Comparison of ENCODE assay signal across 17 cellular contexts in genomic region chr1:211549092-211549749, GRCh38. TPM values are rescaled to one million over a fixed set of nuclear protein-coding genes. Genes with fewer than 3 reads are reported as not detected.
DNase-seq lines count a peak whose midpoint lies in the region; ATAC-seq, FAIRE-seq and TF ChIP-seq lines count a peak whose summit lies in the region.
"Had no signal": no experiment of that assay in that cellular context is flagged by ENCODE, and none has a peak within 500 bp of the region (broad histone marks: within the 10 kb centered on the region; RNA-seq: fewer than 3 reads in every experiment).

No MANE protein-coding gene starts in this region.

- ATAC-seq in K562 (peak; percentile 5), left ventricle myocardium superior (peak; percentile 92), HG02884 (IDR thresholded peaks at IDR 0.05; ENCODE audit: unreplicated experiment) (no peak), HG03571 (IDR thresholded peaks at IDR 0.05; ENCODE audit: unreplicated experiment) (no peak)

- H3K4me2 ChIP-seq in Loucy (ENCODE audit: low read depth, low read length, poor library complexity, severe bottlenecking) (no peak overlapping the region), K562 (ENCODE audit: insufficient read depth, low read length) (peak overlapping the region; percentile 78; the same call in 1 of the 2 replicates)

- TF ChIP-seq RAD21 in K562 (CRISPR knock-in tag; conservative IDR thresholded peaks at IDR 0.05 in 1 of 2, IDR thresholded peaks at IDR 0.05 in 1 of 2) = no peak

- no peak for TF ChIP-seq EP300 in K562 (IDR thresholded peaks at IDR 0.05; ENCODE audit: low read length)

- H3K9me1 ChIP-seq in K562 (ENCODE audit: control insufficient read depth, insufficient read depth, low read length) = no peaks in the 10 kb centered on the region

- WGBS in K562 (ENCODE audit: insufficient coverage, low coverage, missing lambda C conversion rate) = 60% methylated on average over 7 of the region's 7 CpGs

- H3K4me3 ChIP-seq in Loucy (ENCODE audit: low read length, poor library complexity, severe bottlenecking) (no peak overlapping the region), K562 (no peak overlapping the region), skin epidermis (no peak overlapping the region), HAP-1 (no peak overlapping the region)
- H3K4me3 ChIP-seq: SK-N-MC had no signal

- no peak for FAIRE-seq in K562 (lab: Jason Lieb, UNC)
- FAIRE-seq: astrocyte, GM12891 had no signal

- no peaks in the 10 kb centered on the region for H3F3A ChIP-seq in Loucy (ENCODE audit: low read depth)

- H2AFZ ChIP-seq in Loucy (ENCODE audit: low read length) (peak overlapping the region; percentile 43; the same call in 1 of the 2 replicates), K562 (ENCODE audit: low read depth, low read length) (peak overlapping the region; percentile 90)

- H3K9ac ChIP-seq in Loucy (ENCODE audit: low read depth, low read length, poor library complexity, severe bottlenecking) (no peak overlapping the region), K562 (ENCODE audit: insufficient read depth in 1 of 2, low read depth in 2 of 2, low read length in 2 of 2) (peak overlapping the region; percentile 27 to 82; a peak in 3 of 4 replicates)

- DNase-seq in K562 (ENCODE audit: extremely low read depth in 1 of 4, low spot score in 3 of 4) (no peak), left ventricle myocardium superior (peak; percentile 72), HAP-1 (ENCODE audit: low spot score in 2 of 2) (no peak), NCI-H748 treated with DMSO at 0.1 percent for 48 hours (lab: John Stamatoyannopoulos, UW) (no peak)
- DNase-seq: GF-D8, immature natural killer cell, NCI-H1048, NCI-H2029 treated with DMSO at 0.1 percent for 48 hours, substantia nigra had no signal

- H3K79me2 ChIP-seq in Loucy (ENCODE audit: insufficient read depth, low read length) (no peaks in the 10 kb centered on the region), K562 (ENCODE audit: control insufficient read depth, insufficient read depth, low read length) (no peaks in the 10 kb centered on the region)

- H3K36me3 ChIP-seq in Loucy (ENCODE audit: insufficient read depth, low read length) (no peaks in the 10 kb centered on the region), K562 (ENCODE audit: control insufficient read depth, insufficient read depth, low read length) (no peaks in the 10 kb centered on the region), HAP-1 (replicated peaks) (no peaks in the 10 kb centered on the region)

- POLR2A ChIA-PET in K562 (lab: Yijun Ruan, JAX) = interaction anchor here (0.9 to 2.0 kb wide), 6 partner anchors 9 to 735 kb away, joined by 3 to 7 read pairs (median 4); no protein-coding TSS in a partner anchor

- H3K27me3 ChIP-seq in Loucy (ENCODE audit: insufficient read depth, low read length, poor library complexity, severe bottlenecking) (no peaks in the 10 kb centered on the region), K562 (ENCODE audit: control insufficient read depth in 2 of 2, insufficient read depth in 2 of 2, low read length in 2 of 2) (no peaks in the 10 kb centered on the region), HAP-1 (ENCODE audit: low read depth) (no peaks in the 10 kb centered on the region)

- CTCF ChIA-PET in K562 (lab: Yijun Ruan, JAX; ENCODE audit: low intra/inter-chr PET ratio) = interaction anchor here (0.6 kb wide), 1 partner anchor 925 kb away, joined by 5 read pairs; no protein-coding TSS in a partner anchor

- no peak for TF ChIP-seq CTCF in Loucy (conservative IDR thresholded peaks at IDR 0.05; ENCODE audit: low read length)
- no peak for TF ChIP-seq CTCF in K562 (IDR thresholded peaks at IDR 0.05 in 2 of 3, conservative IDR thresholded peaks at IDR 0.05 in 1 of 3; ENCODE audit: insufficient read depth in 2 of 3, low read depth in 1 of 3, low read length in 3 of 3)

- no peaks in the 10 kb centered on the region for H3K9me2 ChIP-seq in Loucy (replicated peaks; ENCODE audit: low read depth, low read length)

- in situ Hi-C loops in K562 (cut with MboI) = no loop called here
- in situ Hi-C loops in HAP-1 (cut with MboI; ENCODE audit: low sequenced_read_pairs) = no loop called here

- H4K20me1 ChIP-seq in Loucy (ENCODE audit: insufficient read depth, low read length, poor library complexity, severe bottlenecking) (no peaks in the 10 kb centered on the region), K562 (replicated peaks; ENCODE audit: control insufficient read depth, insufficient read depth, low read length) (no peaks in the 10 kb centered on the region)

- H3K9me3 ChIP-seq in Loucy (ENCODE audit: insufficient read depth, low read depth, low read length) (no peaks in the 10 kb centered on the region), K562 (replicated peaks; ENCODE audit: control insufficient read depth, insufficient read depth, low read depth, low read length) (no peaks in the 10 kb centered on the region), HAP-1 (no peaks in the 10 kb centered on the region)

- H3K4me1 ChIP-seq in Loucy (ENCODE audit: insufficient read depth, low read length, poor library complexity, severe bottlenecking) = peaks cover 11% of the 10 kb centered on the region
- peaks cover 21 to 28% of the 10 kb centered on the region in 2 experiments for H3K4me1 ChIP-seq in K562 (replicated peaks in 1 of 2; ENCODE audit: control insufficient read depth in 2 of 2, insufficient read depth in 2 of 2, low read length in 2 of 2)
- H3K4me1 ChIP-seq in HAP-1 = no peaks in the 10 kb centered on the region

- TF ChIP-seq POLR2A in K562 (conservative IDR thresholded peaks at IDR 0.05) = no peak

- intact Hi-C loops in K562 (cut with micrococcal nuclease) = no loop called here
- intact Hi-C loops in left ventricle myocardium superior (cut with micrococcal nuclease) = no loop called here

- no TSS peak for BruUV-seq in K562 (replicated peaks; lab: Mats Ljungman, UMichigan)

- H3K27ac ChIP-seq in K562 (ENCODE audit: extremely low read depth, low read depth, low read length) (peak overlapping the region; percentile 46), skin epidermis (peak overlapping the region in 11 of 21 experiments; percentile 10 to 63 (median 28))
- H3K27ac ChIP-seq: SK-N-MC had no signal

TF ChIP-seq in K562, 482 proteins besides CTCF, POLR2A, EP300 and RAD21 (continues in another document):
- 0 out of 2 replicates have a peak, but pooled peaks have one; percentile 7 for TF ChIP-seq SMAD3 (CRISPR knock-in tag; conservative IDR thresholded peaks at IDR 0.05)
- no peak for TF ChIP-seq HNRNPLL (IDR thresholded peaks at IDR 0.05; ENCODE audit: low read depth, low read length, poor library complexity, severe bottlenecking)
- peak; percentile 40; the same call in 1 of the 2 replicates for TF ChIP-seq BHLHE40 (IDR thresholded peaks at IDR 0.05; ENCODE audit: low read length)
- TF ChIP-seq ZNF41 (CRISPR knock-in tag; conservative IDR thresholded peaks at IDR 0.05) = no peak
- TF ChIP-seq, protein P1, sequence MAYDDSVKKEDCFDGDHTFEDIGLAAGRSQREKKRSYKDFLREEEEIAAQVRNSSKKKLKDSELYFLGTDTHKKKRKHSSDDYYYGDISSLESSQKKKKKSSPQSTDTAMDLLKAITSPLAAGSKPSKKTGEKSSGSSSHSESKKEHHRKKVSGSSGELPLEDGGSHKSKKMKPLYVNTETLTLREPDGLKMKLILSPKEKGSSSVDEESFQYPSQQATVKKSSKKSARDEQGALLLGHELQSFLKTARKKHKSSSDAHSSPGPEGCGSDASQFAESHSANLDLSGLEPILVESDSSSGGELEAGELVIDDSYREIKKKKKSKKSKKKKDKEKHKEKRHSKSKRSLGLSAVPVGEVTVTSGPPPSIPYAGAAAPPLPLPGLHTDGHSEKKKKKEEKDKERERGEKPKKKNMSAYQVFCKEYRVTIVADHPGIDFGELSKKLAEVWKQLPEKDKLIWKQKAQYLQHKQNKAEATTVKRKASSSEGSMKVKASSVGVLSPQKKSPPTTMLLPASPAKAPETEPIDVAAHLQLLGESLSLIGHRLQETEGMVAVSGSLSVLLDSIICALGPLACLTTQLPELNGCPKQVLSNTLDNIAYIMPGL (CRISPR knock-in tag; IDR thresholded peaks at IDR 0.05) = no peak

RNA-seq across cellular contexts. Expression of gene SLC30A1, which starts 29.7 kb away (rescaled TPM):
- total RNA-seq in K562 (2011; cell fraction: chromatin; rRNA removed; ENCODE audit: low replicate concordance) = 11.4 and 24.0 TPM in 2 replicates
- total RNA-seq in K562 (2011; cell fraction: nucleolus; rRNA removed) = 14.2 and 15.8 TPM in 2 replicates
- total RNA-seq in K562 (2011; cell fraction: nucleoplasm; rRNA removed) = 19.2 and 26.8 TPM in 2 replicates
- total RNA-seq in K562 (2014; rRNA removed) (5.0 and 5.4 TPM in 2 replicates), K562 (2014; rRNA removed; fragmentation: Illumina TruSeq; extraction: Trizol) (11.9 and 12.0 TPM in 2 replicates), K562 (2015; rRNA removed; fragmentation: Illumina TruSeq; extraction: Trizol) (13.8 and 14.4 TPM in 2 replicates), K562 (2021) (13.1 and 14.6 TPM in 2 replicates), left ventricle myocardium superior (11.5 TPM)
- polyA plus RNA-seq in K562 (2011; rRNA removed) (6.6 and 6.7 TPM in 2 replicates), K562 (2014; fragmentation: Illumina TruSeq; extraction: Trizol) (6.4 and 7.9 TPM in 2 replicates), K562 (2014; fragmentation: Nextera tagmentation; extraction: Ambion mirVana) (1 to 10 TPM; 4.1 to 4.2 TPM), K562 (2014; rRNA removed) (4.8 and 5.1 TPM in 2 replicates)
- 3.2 and 3.5 TPM in 2 replicates for polyA plus RNA-seq in K562 (2011; cell fraction: cytosol; rRNA removed)
- polyA plus RNA-seq in K562 (2011; cell fraction: nucleus; rRNA removed) = 4.1 and 5.4 TPM in 2 replicates
- 4.5 and 8.6 TPM in 2 replicates for polyA plus RNA-seq in K562 (2012)
- 15.2 and 23.0 TPM in 2 replicates for polyA minus RNA-seq in K562 (2011; rRNA and poly(A)+ RNA removed)
- 8.5 and 10.6 TPM in 2 replicates for polyA minus RNA-seq in K562 (2011; cell fraction: cytosol; rRNA and poly(A)+ RNA removed)
- 9.6 and 22.0 TPM in 2 replicates for polyA minus RNA-seq in K562 (2011; cell fraction: nucleus; rRNA and poly(A)+ RNA removed)

RNA-seq across cellular contexts. Expression of gene RD3, which starts 57.3 kb away (rescaled TPM):
- not detected in 2 replicates for total RNA-seq in K562 (2011; cell fraction: chromatin; rRNA removed; ENCODE audit: low replicate concordance)
- total RNA-seq in K562 (2011; cell fraction: nucleolus; rRNA removed) = not detected in 2 replicates
- total RNA-seq in K562 (2011; cell fraction: nucleoplasm; rRNA removed) = not detected in 2 replicates
- total RNA-seq in K562 (2014; rRNA removed) (not detected in 2 replicates), K562 (2014; rRNA removed; fragmentation: Illumina TruSeq; extraction: Trizol) (not detected in 2 replicates), K562 (2015; rRNA removed; fragmentation: Illumina TruSeq; extraction: Trizol) (not detected in 2 replicates), K562 (2021) (not detected in 2 replicates), left ventricle myocardium superior (not detected)
- polyA plus RNA-seq in K562 (2011; rRNA removed) (not detected in 2 replicates), K562 (2014; fragmentation: Illumina TruSeq; extraction: Trizol) (not detected in 2 replicates), K562 (2014; fragmentation: Nextera tagmentation; extraction: Ambion mirVana) (not detected), K562 (2014; rRNA removed) (not detected in 2 replicates)
- not detected in 2 replicates for polyA plus RNA-seq in K562 (2011; cell fraction: cytosol; rRNA removed)
- polyA plus RNA-seq in K562 (2011; cell fraction: nucleus; rRNA removed) = not detected in 2 replicates
- polyA plus RNA-seq in K562 (2012) = not detected in 2 replicates
- not detected in 2 replicates for polyA minus RNA-seq in K562 (2011; rRNA and poly(A)+ RNA removed)
- not detected in 2 replicates for polyA minus RNA-seq in K562 (2011; cell fraction: cytosol; rRNA and poly(A)+ RNA removed)
- polyA minus RNA-seq in K562 (2011; cell fraction: nucleus; rRNA and poly(A)+ RNA removed) = not detected in 2 replicates
- total RNA-seq: astrocyte had no signal
- polyA plus RNA-seq: IgD-negative memory B cell, immature natural killer cell had no signal

Comparison
In these comparisons a context has a peak if more than half of its experiments do, and no peak if none do; other contexts are left out.
1. ATAC-seq: peak in K562 (single experiment) and left ventricle myocardium superior (single experiment); none in HG02884 (single experiment) and HG03571 (single experiment).